Comparison of ENCODE assay signal across 8 cellular contexts in genomic region chr5:43601454-43602260, GRCh38. TPM values are rescaled to one million over a fixed set of nuclear protein-coding genes. Genes with fewer than 3 reads are reported as not detected.
DNase-seq lines count a peak whose midpoint lies in the region; ATAC-seq and TF ChIP-seq lines count a peak whose summit lies in the region.

No MANE protein-coding gene starts in this region.

- H3K27me3 Mint-ChIP-seq in activated T-helper 2 cell treated with anti-CD3 and anti-CD28 coated beads, Interferon-gamma antibody, Interleukin-2, Interleukin-4, amounts not matched to agents 10 μg/mL and 5 μg/mL and 100 μg/mL, durations not matched to agents 14 hours and 24 hours and 36 hours (ENCODE audit: low read depth) = no peaks in the 10 kb centered on the region

- DNase-seq in EH (ENCODE audit: low read depth) (peak; percentile 71), NB4 (ENCODE audit: low read depth) (peak; percentile 68), testis (no peak), NCI-H1694 (lab: John Stamatoyannopoulos, UW) (no peak)
- no peak for DNase-seq in activated T-helper 2 cell treated with anti-CD3 and anti-CD28 coated beads, Interferon-gamma antibody, Interleukin-2, Interleukin-4, amounts not matched to agents 10 μg/mL and 5 μg/mL and 100 μg/mL, durations not matched to agents 14 hours and 24 hours and 36 hours (ENCODE audit: low spot score)
- no peak for DNase-seq in activated CD4-positive, CD25-positive, alpha-beta regulatory T cell treated with anti-CD3 and anti-CD28 coated beads, Interleukin-2, amount 50 U/mL, for 72 hours

- 47 to 54% methylated on average over 8 of the region's 8 CpGs for WGBS in testis, 2 donors

- H3K9me3 Mint-ChIP-seq in activated T-helper 2 cell treated with anti-CD3 and anti-CD28 coated beads, Interferon-gamma antibody, Interleukin-2, Interleukin-4, amounts not matched to agents 10 μg/mL and 5 μg/mL and 100 μg/mL, durations not matched to agents 14 hours and 24 hours and 36 hours = peaks cover 11% of the 10 kb centered on the region

- peaks cover 36% of the 10 kb centered on the region for H3K36me3 Mint-ChIP-seq in activated T-helper 2 cell treated with anti-CD3 and anti-CD28 coated beads, Interferon-gamma antibody, Interleukin-2, Interleukin-4, amounts not matched to agents 10 μg/mL and 5 μg/mL and 100 μg/mL, durations not matched to agents 14 hours and 24 hours and 36 hours (ENCODE audit: low read depth)

- peaks cover 12% of the 10 kb centered on the region; the same call in 1 of the 2 replicates for H3K27me3 ChIP-seq in iPS-20b (ENCODE audit: insufficient read depth, low read length)
- no peaks in the 10 kb centered on the region for H3K27me3 ChIP-seq in testis

- TF ChIP-seq CTCF in NB4 (IDR thresholded peaks at IDR 0.05; ENCODE audit: low read depth, low read length) = no peak
- TF ChIP-seq CTCF in testis (IDR thresholded peaks at IDR 0.05) = no peak

- peaks cover 23% of the 10 kb centered on the region for H3K4me1 Mint-ChIP-seq in activated T-helper 2 cell treated with anti-CD3 and anti-CD28 coated beads, Interferon-gamma antibody, Interleukin-2, Interleukin-4, amounts not matched to agents 10 μg/mL and 5 μg/mL and 100 μg/mL, durations not matched to agents 14 hours and 24 hours and 36 hours (ENCODE audit: low read depth)

- TF ChIP-seq POLR2A in NB4 (IDR thresholded peaks at IDR 0.05; ENCODE audit: extremely low read depth, insufficient read length) = no peak
- no peak for TF ChIP-seq POLR2A in testis (IDR thresholded peaks at IDR 0.05)

- H3K4me1 ChIP-seq in iPS-20b (ENCODE audit: insufficient read depth, low read length) = peaks cover 6% of the 10 kb centered on the region; the same call in 1 of the 2 replicates
- H3K4me1 ChIP-seq in testis = peaks cover 7% of the 10 kb centered on the region

- intact Hi-C loops in activated T-helper 2 cell treated with anti-CD3 and anti-CD28 coated beads, Interferon-gamma antibody, Interleukin-2, Interleukin-4, amounts not matched to agents 10 μg/mL and 5 μg/mL and 100 μg/mL, durations not matched to agents 14 hours and 24 hours and 36 hours (cut with micrococcal nuclease) = loop anchor here (2.0 to 10.0 kb wide), 4 partner anchors 204 to 651 kb away; partner anchors contain the start of gene HMGCS1
- intact Hi-C loops in testis (cut with DNase I; ENCODE audit: low total_unique reads) = no loop called here

- H3K36me3 ChIP-seq in iPS-20b (ENCODE audit: insufficient read depth, low read depth, low read length) (0 out of 2 replicates have a peak, but pooled peaks cover 5% of the 10 kb centered on the region), testis (ENCODE audit: low read depth, missing control alignments) (no peaks in the 10 kb centered on the region)

- peak overlapping the region; percentile 87 for H3K4me3 Mint-ChIP-seq in activated T-helper 2 cell treated with anti-CD3 and anti-CD28 coated beads, Interferon-gamma antibody, Interleukin-2, Interleukin-4, amounts not matched to agents 10 μg/mL and 5 μg/mL and 100 μg/mL, durations not matched to agents 14 hours and 24 hours and 36 hours (ENCODE audit: low read depth)

- H3K27ac ChIP-seq in iPS-20b (ENCODE audit: low read length) (no peak overlapping the region), testis (peak overlapping the region; percentile 85 to 92)

- peak overlapping the region; percentile 75 for H3K4me3 ChIP-seq in NB4 (ENCODE audit: low read depth, low read length)
- peak overlapping the region; percentile 90 for H3K4me3 ChIP-seq in iPS-20b (ENCODE audit: low read length)
- peak overlapping the region; percentile 71 to 94 for H3K4me3 ChIP-seq in testis

- peak; percentile 29 for ATAC-seq in GM21576 (IDR thresholded peaks at IDR 0.05; ENCODE audit: unreplicated experiment)

- peak overlapping the region; percentile 15 for H3K27ac Mint-ChIP-seq in activated T-helper 2 cell treated with anti-CD3 and anti-CD28 coated beads, Interferon-gamma antibody, Interleukin-2, Interleukin-4, amounts not matched to agents 10 μg/mL and 5 μg/mL and 100 μg/mL, durations not matched to agents 14 hours and 24 hours and 36 hours

- H3K9me3 ChIP-seq in iPS-20b (ENCODE audit: insufficient read depth, low read depth, low read length) (no peaks in the 10 kb centered on the region), testis (no peaks in the 10 kb centered on the region)

- H3K9ac ChIP-seq in iPS-20b (ENCODE audit: low read depth, low read length) = peak overlapping the region; percentile 82; the same call in 1 of the 2 replicates

RNA-seq across cellular contexts. Expression of gene NNT, which starts 1.3 kb away (rescaled TPM):
- total RNA-seq in activated T-helper 2 cell treated with anti-CD3 and anti-CD28 coated beads, Interferon-gamma antibody, Interleukin-2, Interleukin-4, amounts not matched to agents 10 μg/mL and 5 μg/mL and 100 μg/mL, durations not matched to agents 14 hours and 24 hours and 36 hours = 64.1 and 64.8 TPM in 2 replicates
- 10 to 100 TPM; 32.1 to 55.0 TPM for total RNA-seq in testis
- polyA plus RNA-seq in testis (ENCODE audit: insufficient read depth, low read depth, low replicate concordance) = 25.4 TPM

RNA-seq across cellular contexts. Expression of gene PAIP1, which starts 44.8 kb away (rescaled TPM):
- total RNA-seq in activated T-helper 2 cell treated with anti-CD3 and anti-CD28 coated beads, Interferon-gamma antibody, Interleukin-2, Interleukin-4, amounts not matched to agents 10 μg/mL and 5 μg/mL and 100 μg/mL, durations not matched to agents 14 hours and 24 hours and 36 hours = 56.8 and 58.0 TPM in 2 replicates
- 100 to 1,000 TPM; 103 to 117 TPM for total RNA-seq in testis
- polyA plus RNA-seq in testis (ENCODE audit: insufficient read depth, low read depth, low replicate concordance) = 135 TPM

Comparison
In these comparisons a context has a peak if more than half of its experiments do, and no peak if none do; other contexts are left out.
1. DNase-seq: peak in EH (single experiment) and NB4 (single experiment); none in activated T-helper 2 cell treated with anti-CD3 and anti-CD28 coated beads, Interferon-gamma antibody, Interleukin-2, Interleukin-4, amounts not matched to agents 10 μg/mL and 5 μg/mL and 100 μg/mL, durations not matched to agents 14 hours and 24 hours and 36 hours (single experiment), testis (single experiment), NCI-H1694 (single experiment) and activated CD4-positive, CD25-positive, alpha-beta regulatory T cell treated with anti-CD3 and anti-CD28 coated beads, Interleukin-2, amount 50 U/mL, for 72 hours (single experiment).
2. Peak in every context shown above with its lines, with median percentiles within 50 percentile points of each other: H3K4me3 ChIP-seq.